Comparison of ENCODE assay signal across 2 cellular contexts in genomic region chr21:45970674-45971486, GRCh38.
TF ChIP-seq lines count a peak whose summit lies in the region.

No MANE protein-coding gene starts in this region.

TF ChIP-seq in SK-N-SH, 30 proteins besides CTCF, POLR2A, EP300 and RAD21:
- TF ChIP-seq REST (IDR thresholded peaks at IDR 0.05; ENCODE audit: low read depth, low read length) = no peak
- TF ChIP-seq ZBTB33 (IDR thresholded peaks at IDR 0.05; ENCODE audit: borderline replicate concordance, low read depth) = no peak
- TF ChIP-seq TEAD4 (IDR thresholded peaks at IDR 0.05; ENCODE audit: borderline replicate concordance, insufficient read depth) = no peak
- no peak for TF ChIP-seq EZH2phosphoT487 (IDR thresholded peaks at IDR 0.05; ENCODE audit: borderline replicate concordance, low read depth)
- TF ChIP-seq POLR2AphosphoS5 (IDR thresholded peaks at IDR 0.05; ENCODE audit: low read depth, low read length) = no peak
- TF ChIP-seq CHD2 (IDR thresholded peaks at IDR 0.05; ENCODE audit: low read length, partially characterized antibody) = peak; percentile 58
- 0 out of 2 replicates have a peak, but pooled peaks have one; percentile 8 for TF ChIP-seq FOXJ3 (CRISPR knock-in tag; IDR thresholded peaks at IDR 0.05)
- TF ChIP-seq FOSL2 (IDR thresholded peaks at IDR 0.05; ENCODE audit: borderline replicate concordance, low read depth) = no peak
- no peak for TF ChIP-seq ELF1 (IDR thresholded peaks at IDR 0.05)
- TF ChIP-seq MEF2A (IDR thresholded peaks at IDR 0.05; ENCODE audit: borderline replicate concordance, low read depth) = no peak
- no peak for TF ChIP-seq TCF12 (IDR thresholded peaks at IDR 0.05)
- TF ChIP-seq JUND (IDR thresholded peaks at IDR 0.05) = no peak
- peak; percentile 78 for TF ChIP-seq SMC3 (IDR thresholded peaks at IDR 0.05; ENCODE audit: low read depth, low read length)
- peak; percentile 53; the same call in 1 of the 2 replicates for TF ChIP-seq MXI1 (IDR thresholded peaks at IDR 0.05; ENCODE audit: low read depth, low read length)
- TF ChIP-seq GABPA (IDR thresholded peaks at IDR 0.05; ENCODE audit: low read depth) = no peak

TF ChIP-seq in HepG2, 621 proteins besides CTCF, POLR2A, EP300 and RAD21 (continues in another document):
- TF ChIP-seq HDAC1 (CRISPR knock-in tag; IDR thresholded peaks at IDR 0.05) = 0 out of 2 replicates have a peak, but pooled peaks have one; percentile 33
- TF ChIP-seq ELF1 (CRISPR knock-in tag; IDR thresholded peaks at IDR 0.05) = no peak; the same call in 1 of the 2 replicates
- peak; percentile 49; the same call in 1 of the 2 replicates for TF ChIP-seq ZSCAN25 (CRISPR knock-in tag; IDR thresholded peaks at IDR 0.05)
- 0 out of 2 replicates have a peak, but pooled peaks have one; percentile 17 for TF ChIP-seq ZKSCAN1 (IDR thresholded peaks at IDR 0.05; ENCODE audit: low read length)
- no peak for TF ChIP-seq RELA (CRISPR knock-in tag; IDR thresholded peaks at IDR 0.05)
- TF ChIP-seq E2F5 (CRISPR knock-in tag; conservative IDR thresholded peaks at IDR 0.05) = no peak
- TF ChIP-seq PAXIP1 (CRISPR knock-in tag; conservative IDR thresholded peaks at IDR 0.05) = no peak
- TF ChIP-seq ZNF281 (CRISPR knock-in tag; IDR thresholded peaks at IDR 0.05; ENCODE audit: borderline replicate concordance) = no peak
- peak; percentile 63; the same call in 1 of the 2 replicates for TF ChIP-seq PATZ1 (CRISPR knock-in tag; IDR thresholded peaks at IDR 0.05)
- peak; percentile 44; the same call in 1 of the 2 replicates for TF ChIP-seq SPEN (CRISPR knock-in tag; IDR thresholded peaks at IDR 0.05; ENCODE audit: low read depth)
- no peak for TF ChIP-seq FOXJ3 (CRISPR knock-in tag; IDR thresholded peaks at IDR 0.05; ENCODE audit: borderline replicate concordance)
- TF ChIP-seq ZSCAN21 (CRISPR knock-in tag; IDR thresholded peaks at IDR 0.05; ENCODE audit: borderline replicate concordance) = no peak
- TF ChIP-seq THAP11 (CRISPR knock-in tag; IDR thresholded peaks at IDR 0.05) = 0 out of 2 replicates have a peak, but pooled peaks have one; percentile 19
- no peak for TF ChIP-seq ZNF777 (CRISPR knock-in tag; IDR thresholded peaks at IDR 0.05)
- no peak for TF ChIP-seq CSRNP1 (CRISPR knock-in tag; IDR thresholded peaks at IDR 0.05)
- no peak for TF ChIP-seq HMG20B (CRISPR knock-in tag; conservative IDR thresholded peaks at IDR 0.05)
- no peak for TF ChIP-seq HMGXB3 (CRISPR knock-in tag; IDR thresholded peaks at IDR 0.05; ENCODE audit: borderline replicate concordance)
- TF ChIP-seq GATA4 (IDR thresholded peaks at IDR 0.05; ENCODE audit: borderline replicate concordance, low read depth) = no peak
- no peak for TF ChIP-seq SKIL (CRISPR knock-in tag; IDR thresholded peaks at IDR 0.05; ENCODE audit: borderline replicate concordance)
- TF ChIP-seq ZNF850 (CRISPR knock-in tag; conservative IDR thresholded peaks at IDR 0.05) = no peak
- TF ChIP-seq ADNP (CRISPR knock-in tag; IDR thresholded peaks at IDR 0.05) = no peak
- no peak for TF ChIP-seq THAP7 (CRISPR knock-in tag; IDR thresholded peaks at IDR 0.05)
- TF ChIP-seq TRAFD1 (CRISPR knock-in tag; IDR thresholded peaks at IDR 0.05; ENCODE audit: borderline replicate concordance) = no peak
- no peak for TF ChIP-seq IKZF5 (CRISPR knock-in tag; IDR thresholded peaks at IDR 0.05)
